Comparison of ENCODE assay signal across 8 cellular contexts in genomic region chr1:119611701-119612113, GRCh38. TPM values are rescaled to one million over a fixed set of nuclear protein-coding genes. Genes with fewer than 3 reads are reported as not detected.
DNase-seq lines count a peak whose midpoint lies in the region; ATAC-seq and TF ChIP-seq lines count a peak whose summit lies in the region.

No MANE protein-coding gene starts in this region.

- no peaks in the 10 kb centered on the region for H3K4me1 Mint-ChIP-seq in CD4-positive, CD25-positive, alpha-beta regulatory T cell
- no peaks in the 10 kb centered on the region for H3K4me1 Mint-ChIP-seq in activated CD4-positive, alpha-beta T cell treated with anti-CD3 and anti-CD28 coated beads, Interleukin-2, amount 10 ng/mL, durations not matched to agents 7 days and 5 days

- H3K36me3 ChIP-seq in CD4-positive, CD25-positive, alpha-beta regulatory T cell (ENCODE audit: control insufficient read depth, insufficient read depth, low read length): no peaks in the 10 kb centered on the region
- no peaks in the 10 kb centered on the region for H3K36me3 ChIP-seq in HAP-1 (replicated peaks)
- no peaks in the 10 kb centered on the region for H3K36me3 ChIP-seq in lower lobe of right lung

- H3K4me1 ChIP-seq in CD4-positive, CD25-positive, alpha-beta regulatory T cell (ENCODE audit: control insufficient read depth, insufficient read depth, low read length, poor library complexity, severe bottlenecking): no peaks in the 10 kb centered on the region
- H3K4me1 ChIP-seq in HAP-1 (no peaks in the 10 kb centered on the region), lower lobe of right lung (peaks cover 8% of the 10 kb centered on the region)

- no peaks in the 10 kb centered on the region for H3K36me3 Mint-ChIP-seq in CD4-positive, CD25-positive, alpha-beta regulatory T cell
- H3K36me3 Mint-ChIP-seq in activated CD4-positive, alpha-beta T cell treated with anti-CD3 and anti-CD28 coated beads, Interleukin-2, amount 10 ng/mL, durations not matched to agents 7 days and 5 days (ENCODE audit: low read depth): no peaks in the 10 kb centered on the region

- H3K27me3 ChIP-seq in CD4-positive, CD25-positive, alpha-beta regulatory T cell (ENCODE audit: control insufficient read depth, insufficient read depth, low read length): no peaks in the 10 kb centered on the region
- H3K27me3 ChIP-seq in HAP-1 (ENCODE audit: low read depth) (no peaks in the 10 kb centered on the region), lower lobe of right lung (ENCODE audit: low read depth) (no peaks in the 10 kb centered on the region)

- H3K9me3 Mint-ChIP-seq in CD4-positive, CD25-positive, alpha-beta regulatory T cell: no peaks in the 10 kb centered on the region
- H3K9me3 Mint-ChIP-seq in activated CD4-positive, alpha-beta T cell treated with anti-CD3 and anti-CD28 coated beads, Interleukin-2, amount 10 ng/mL, durations not matched to agents 7 days and 5 days: no peaks in the 10 kb centered on the region

- CTCF ChIA-PET in activated CD4-positive, alpha-beta T cell treated with anti-CD3 and anti-CD28 coated beads, Interleukin-2, amount 10 ng/mL, durations not matched to agents 7 days and 5 days (lab: Charles Lee): interaction anchor here (1.0 to 1.2 kb wide), 5 partner anchors 11 to 84 kb away, joined by 3 to 5 read pairs (median 3); no protein-coding TSS in a partner anchor

- no peak overlapping the region for H3K4me3 Mint-ChIP-seq in CD4-positive, CD25-positive, alpha-beta regulatory T cell
- no peak overlapping the region for H3K4me3 Mint-ChIP-seq in activated CD4-positive, alpha-beta T cell treated with anti-CD3 and anti-CD28 coated beads, Interleukin-2, amount 10 ng/mL, durations not matched to agents 7 days and 5 days

- peak; percentile 92 for TF ChIP-seq CTCF in coronary artery (IDR thresholded peaks at IDR 0.05)
- peak; percentile 91 for TF ChIP-seq CTCF in lower lobe of right lung (IDR thresholded peaks at IDR 0.05)

- ATAC-seq in CD4-positive, CD25-positive, alpha-beta regulatory T cell (ENCODE audit: low read depth in 2 of 2): no peak
- ATAC-seq in lower lobe of right lung (peak; percentile 77 to 78), HG03457 (IDR thresholded peaks at IDR 0.05; ENCODE audit: unreplicated experiment) (no peak)

- intact Hi-C loops in lower lobe of right lung (cut with DNase I): no loop called here

- no peaks in the 10 kb centered on the region for H3K27me3 Mint-ChIP-seq in CD4-positive, CD25-positive, alpha-beta regulatory T cell
- peaks cover 2% of the 10 kb centered on the region for H3K27me3 Mint-ChIP-seq in activated CD4-positive, alpha-beta T cell treated with anti-CD3 and anti-CD28 coated beads, Interleukin-2, amount 10 ng/mL, durations not matched to agents 7 days and 5 days

- DNase-seq in CD4-positive, CD25-positive, alpha-beta regulatory T cell: peak in 2 of 3 donors; percentile 2 to 58
- DNase-seq in HAP-1 (ENCODE audit: low spot score in 2 of 2) (peak; percentile 43 to 90), NCI-H2227 (lab: John Stamatoyannopoulos, UW; ENCODE audit: unreplicated experiment) (peak; percentile 78), coronary artery (ENCODE audit: low spot score) (no peak), lower lobe of right lung (peak; percentile 86)
- peak; percentile 70 for DNase-seq in activated CD4-positive, alpha-beta T cell treated with anti-CD3 and anti-CD28 coated beads, Interleukin-2, amount 10 ng/mL, durations not matched to agents 7 days and 5 days
- DNase-seq in stimulated activated CD8-positive, alpha-beta memory T cell treated with anti-CD3 and anti-CD28 coated beads, Interleukin-15, amount 100 ng/mL, for 48 hours (ENCODE audit: low read depth in 2 of 2): peak; percentile 47 to 50

- no peak overlapping the region for H3K27ac Mint-ChIP-seq in CD4-positive, CD25-positive, alpha-beta regulatory T cell
- no peak overlapping the region for H3K27ac Mint-ChIP-seq in activated CD4-positive, alpha-beta T cell treated with anti-CD3 and anti-CD28 coated beads, Interleukin-2, amount 10 ng/mL, durations not matched to agents 7 days and 5 days

- no peaks in the 10 kb centered on the region for H3K9me3 ChIP-seq in CD4-positive, CD25-positive, alpha-beta regulatory T cell (ENCODE audit: control insufficient read depth in 2 of 2, low read length in 2 of 2)
- H3K9me3 ChIP-seq in HAP-1 (no peaks in the 10 kb centered on the region), lower lobe of right lung (no peaks in the 10 kb centered on the region)

- POLR2A ChIA-PET in activated CD4-positive, alpha-beta T cell treated with anti-CD3 and anti-CD28 coated beads, Interleukin-2, amount 10 ng/mL, durations not matched to agents 7 days and 5 days (lab: Charles Lee): no interaction called here

- H3K4me3 ChIP-seq in CD4-positive, CD25-positive, alpha-beta regulatory T cell (ENCODE audit: low read depth, low read length): no peak overlapping the region
- no peak overlapping the region for H3K4me3 ChIP-seq in HAP-1
- H3K4me3 ChIP-seq in coronary artery: no peak overlapping the region
- no peak overlapping the region for H3K4me3 ChIP-seq in lower lobe of right lung

- in situ Hi-C loops in HAP-1 (cut with MboI; ENCODE audit: low sequenced_read_pairs): no loop called here

- no peak overlapping the region for H3K27ac ChIP-seq in CD4-positive, CD25-positive, alpha-beta regulatory T cell (ENCODE audit: insufficient read depth, low read length, poor library complexity, severe bottlenecking)
- H3K27ac ChIP-seq in coronary artery: no peak overlapping the region
- no peak overlapping the region for H3K27ac ChIP-seq in lower lobe of right lung

RNA-seq across cellular contexts. Expression of gene ZNF697, which starts 36.4 kb away (rescaled TPM):
- not detected for total RNA-seq in CD4-positive, CD25-positive, alpha-beta regulatory T cell
- not detected for polyA plus RNA-seq in CD4-positive, CD25-positive, alpha-beta regulatory T cell
- total RNA-seq in activated CD4-positive, alpha-beta T cell treated with anti-CD3 and anti-CD28 coated beads, Interleukin-2, amount 10 ng/mL, durations not matched to agents 7 days and 5 days: under 1 TPM in 1 of 2 experiments, not detected in 1; 0.10 TPM
- total RNA-seq in lower lobe of right lung: 8.7 TPM

Comparison
In these comparisons a context has a peak if more than half of its experiments do, and no peak if none do; other contexts are left out.
1. ATAC-seq: peak in lower lobe of right lung (2 of 2); none in CD4-positive, CD25-positive, alpha-beta regulatory T cell (0 of 2) and HG03457 (single experiment).